1 cellular context compared by ENCODE assay signal in genomic region chr6:51107769-51108203, GRCh38.
A peak's percentile ranks its signal among the peaks of the same experiment; 100 is the strongest.
TF ChIP-seq lines count a peak whose summit lies in the region.

No MANE protein-coding gene starts in this region.

TF ChIP-seq in K562, 482 proteins besides CTCF, POLR2A, EP300 and RAD21 (continued from another document and continues in another):
- peak; percentile 90 for TF ChIP-seq HOMEZ (CRISPR knock-in tag; IDR thresholded peaks at IDR 0.05)
- peak; percentile 74 for TF ChIP-seq ZNF589 (CRISPR knock-in tag; IDR thresholded peaks at IDR 0.05; ENCODE audit: low read depth)
- TF ChIP-seq, protein P1, sequence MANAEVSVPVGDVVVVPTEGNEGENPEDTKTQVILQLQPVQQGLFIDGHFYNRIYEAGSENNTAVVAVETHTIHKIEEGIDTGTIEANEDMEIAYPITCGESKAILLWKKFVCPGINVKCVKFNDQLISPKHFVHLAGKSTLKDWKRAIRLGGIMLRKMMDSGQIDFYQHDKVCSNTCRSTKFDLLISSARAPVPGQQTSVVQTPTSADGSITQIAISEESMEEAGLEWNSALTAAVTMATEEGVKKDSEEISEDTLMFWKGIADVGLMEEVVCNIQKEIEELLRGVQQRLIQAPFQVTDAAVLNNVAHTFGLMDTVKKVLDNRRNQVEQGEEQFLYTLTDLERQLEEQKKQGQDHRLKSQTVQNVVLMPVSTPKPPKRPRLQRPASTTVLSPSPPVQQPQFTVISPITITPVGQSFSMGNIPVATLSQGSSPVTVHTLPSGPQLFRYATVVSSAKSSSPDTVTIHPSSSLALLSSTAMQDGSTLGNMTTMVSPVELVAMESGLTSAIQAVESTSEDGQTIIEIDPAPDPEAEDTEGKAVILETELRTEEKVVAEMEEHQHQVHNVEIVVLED (CRISPR knock-in tag; IDR thresholded peaks at IDR 0.05) = peak; percentile 64
- TF ChIP-seq TFE3 (CRISPR knock-in tag; IDR thresholded peaks at IDR 0.05) = peak; percentile 51
- TF ChIP-seq HINFP (tag; conservative IDR thresholded peaks at IDR 0.05; ENCODE audit: low read depth) = peak; percentile 77
- TF ChIP-seq ZNF134 (CRISPR knock-in tag; conservative IDR thresholded peaks at IDR 0.05) = peak; percentile 56; the same call in 1 of the 2 replicates
- TF ChIP-seq DDX20 (tag; IDR thresholded peaks at IDR 0.05; ENCODE audit: low read depth) = no peak
- peak; percentile 57 for TF ChIP-seq L3MBTL2 (IDR thresholded peaks at IDR 0.05)
- peak; percentile 65 for TF ChIP-seq ZNF324 (CRISPR knock-in tag; IDR thresholded peaks at IDR 0.05)
- TF ChIP-seq ATF1 (CRISPR knock-in tag; IDR thresholded peaks at IDR 0.05) = no peak
- TF ChIP-seq ATF1 (tag; IDR thresholded peaks at IDR 0.05) = 0 out of 2 replicates have a peak, but pooled peaks have one; percentile 28
- peak; percentile 54; the same call in 1 of the 2 replicates for TF ChIP-seq TEAD2 (tag; IDR thresholded peaks at IDR 0.05)
- TF ChIP-seq JUN (IDR thresholded peaks at IDR 0.05; ENCODE audit: borderline replicate concordance, low read depth, low read length) = 0 out of 2 replicates have a peak, but pooled peaks have one; percentile 24
- no peak for TF ChIP-seq JUN (CRISPR knock-in tag; IDR thresholded peaks at IDR 0.05; ENCODE audit: borderline replicate concordance)
- TF ChIP-seq, protein P2, sequence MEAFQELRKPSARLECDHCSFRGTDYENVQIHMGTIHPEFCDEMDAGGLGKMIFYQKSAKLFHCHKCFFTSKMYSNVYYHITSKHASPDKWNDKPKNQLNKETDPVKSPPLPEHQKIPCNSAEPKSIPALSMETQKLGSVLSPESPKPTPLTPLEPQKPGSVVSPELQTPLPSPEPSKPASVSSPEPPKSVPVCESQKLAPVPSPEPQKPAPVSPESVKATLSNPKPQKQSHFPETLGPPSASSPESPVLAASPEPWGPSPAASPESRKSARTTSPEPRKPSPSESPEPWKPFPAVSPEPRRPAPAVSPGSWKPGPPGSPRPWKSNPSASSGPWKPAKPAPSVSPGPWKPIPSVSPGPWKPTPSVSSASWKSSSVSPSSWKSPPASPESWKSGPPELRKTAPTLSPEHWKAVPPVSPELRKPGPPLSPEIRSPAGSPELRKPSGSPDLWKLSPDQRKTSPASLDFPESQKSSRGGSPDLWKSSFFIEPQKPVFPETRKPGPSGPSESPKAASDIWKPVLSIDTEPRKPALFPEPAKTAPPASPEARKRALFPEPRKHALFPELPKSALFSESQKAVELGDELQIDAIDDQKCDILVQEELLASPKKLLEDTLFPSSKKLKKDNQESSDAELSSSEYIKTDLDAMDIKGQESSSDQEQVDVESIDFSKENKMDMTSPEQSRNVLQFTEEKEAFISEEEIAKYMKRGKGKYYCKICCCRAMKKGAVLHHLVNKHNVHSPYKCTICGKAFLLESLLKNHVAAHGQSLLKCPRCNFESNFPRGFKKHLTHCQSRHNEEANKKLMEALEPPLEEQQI (IDR thresholded peaks at IDR 0.05) = peak; percentile 59; the same call in 1 of the 2 replicates
- TF ChIP-seq SLC30A9 (CRISPR knock-in tag; IDR thresholded peaks at IDR 0.05) = no peak
- peak; percentile 96 for TF ChIP-seq ZNF583 (CRISPR knock-in tag; IDR thresholded peaks at IDR 0.05)
- TF ChIP-seq BHLHE40 (IDR thresholded peaks at IDR 0.05; ENCODE audit: low read length) = peak; percentile 34; the same call in 1 of the 2 replicates
- peak; percentile 84 for TF ChIP-seq SMAD3 (CRISPR knock-in tag; conservative IDR thresholded peaks at IDR 0.05)
- peak; percentile 88 for TF ChIP-seq ZNF23 (CRISPR knock-in tag; IDR thresholded peaks at IDR 0.05)
- TF ChIP-seq TBL1XR1 (IDR thresholded peaks at IDR 0.05; ENCODE audit: low read length in 2 of 2) = peak; percentile 24 to 93; a peak in 2 of 4 replicates
- TF ChIP-seq ZEB2 (IDR thresholded peaks at IDR 0.05) = 0 out of 2 replicates have a peak, but pooled peaks have one; percentile 42
- TF ChIP-seq RBM34 (IDR thresholded peaks at IDR 0.05; ENCODE audit: borderline replicate concordance, insufficient read depth, low read length) = no peak
- peak; percentile 81; the same call in 1 of the 2 replicates for TF ChIP-seq PTRF (tag; IDR thresholded peaks at IDR 0.05)
- TF ChIP-seq NCOA6 (IDR thresholded peaks at IDR 0.05) = no peak
- TF ChIP-seq ZNF639 (CRISPR knock-in tag; conservative IDR thresholded peaks at IDR 0.05 in 1 of 2, IDR thresholded peaks at IDR 0.05 in 1 of 2) = 0 out of 4 replicates have a peak, but pooled peaks of 1 of the 2 experiments have one; percentile 35
- TF ChIP-seq, protein P3, sequence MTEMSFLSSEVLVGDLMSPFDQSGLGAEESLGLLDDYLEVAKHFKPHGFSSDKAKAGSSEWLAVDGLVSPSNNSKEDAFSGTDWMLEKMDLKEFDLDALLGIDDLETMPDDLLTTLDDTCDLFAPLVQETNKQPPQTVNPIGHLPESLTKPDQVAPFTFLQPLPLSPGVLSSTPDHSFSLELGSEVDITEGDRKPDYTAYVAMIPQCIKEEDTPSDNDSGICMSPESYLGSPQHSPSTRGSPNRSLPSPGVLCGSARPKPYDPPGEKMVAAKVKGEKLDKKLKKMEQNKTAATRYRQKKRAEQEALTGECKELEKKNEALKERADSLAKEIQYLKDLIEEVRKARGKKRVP (CRISPR knock-in tag; IDR thresholded peaks at IDR 0.05) = peak; percentile 92
- TF ChIP-seq ELF2 (CRISPR knock-in tag; IDR thresholded peaks at IDR 0.05) = no peak
- TF ChIP-seq DPF2 (IDR thresholded peaks at IDR 0.05) = peak; percentile 75
- TF ChIP-seq MNT (conservative IDR thresholded peaks at IDR 0.05) = peak in 1 of 2 experiments; percentile 65; a peak in 1 of 4 replicates
- TF ChIP-seq GTF2A2 (tag; IDR thresholded peaks at IDR 0.05) = no peak
- no peak for TF ChIP-seq ZNF318 (IDR thresholded peaks at IDR 0.05; ENCODE audit: borderline replicate concordance in 1 of 2, low read depth in 1 of 2)
- TF ChIP-seq SMAD4 (CRISPR knock-in tag; conservative IDR thresholded peaks at IDR 0.05) = peak; percentile 99
- peak; percentile 68 for TF ChIP-seq KLF16 (IDR thresholded peaks at IDR 0.05)
- 0 out of 2 replicates have a peak, but pooled peaks have one; percentile 25 for TF ChIP-seq ZBTB12 (CRISPR knock-in tag; IDR thresholded peaks at IDR 0.05)
- peak; percentile 44; the same call in 1 of the 2 replicates for TF ChIP-seq LCOR (CRISPR knock-in tag; IDR thresholded peaks at IDR 0.05)
